Comparison of ENCODE assay signal across 1 cellular context in the genomic region with DNA sequence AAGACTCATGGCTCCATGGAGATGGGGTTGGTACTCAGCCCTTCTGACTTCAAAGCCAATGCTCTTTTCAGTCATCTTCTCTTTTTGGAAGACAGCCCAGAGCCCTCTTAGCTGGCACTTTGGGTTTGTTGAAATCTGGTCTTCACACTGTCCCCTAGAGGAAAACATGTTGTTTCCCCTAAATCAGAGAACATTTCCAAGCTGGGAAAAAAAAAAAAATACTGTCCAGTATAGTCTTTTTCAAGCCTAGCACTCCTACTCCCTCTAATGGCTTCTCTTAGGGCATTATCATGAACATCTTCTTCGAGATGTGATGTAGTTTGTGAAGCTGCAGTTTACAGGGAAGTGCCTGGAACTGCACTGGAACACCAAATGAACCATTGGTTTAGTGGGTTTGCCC.
TF ChIP-seq lines count a peak whose summit lies in the region.

No MANE protein-coding gene starts in this region.

TF ChIP-seq in GM23338, 12 proteins besides CTCF, POLR2A, EP300 and RAD21 (continued from another document):
- TF ChIP-seq, protein P1, sequence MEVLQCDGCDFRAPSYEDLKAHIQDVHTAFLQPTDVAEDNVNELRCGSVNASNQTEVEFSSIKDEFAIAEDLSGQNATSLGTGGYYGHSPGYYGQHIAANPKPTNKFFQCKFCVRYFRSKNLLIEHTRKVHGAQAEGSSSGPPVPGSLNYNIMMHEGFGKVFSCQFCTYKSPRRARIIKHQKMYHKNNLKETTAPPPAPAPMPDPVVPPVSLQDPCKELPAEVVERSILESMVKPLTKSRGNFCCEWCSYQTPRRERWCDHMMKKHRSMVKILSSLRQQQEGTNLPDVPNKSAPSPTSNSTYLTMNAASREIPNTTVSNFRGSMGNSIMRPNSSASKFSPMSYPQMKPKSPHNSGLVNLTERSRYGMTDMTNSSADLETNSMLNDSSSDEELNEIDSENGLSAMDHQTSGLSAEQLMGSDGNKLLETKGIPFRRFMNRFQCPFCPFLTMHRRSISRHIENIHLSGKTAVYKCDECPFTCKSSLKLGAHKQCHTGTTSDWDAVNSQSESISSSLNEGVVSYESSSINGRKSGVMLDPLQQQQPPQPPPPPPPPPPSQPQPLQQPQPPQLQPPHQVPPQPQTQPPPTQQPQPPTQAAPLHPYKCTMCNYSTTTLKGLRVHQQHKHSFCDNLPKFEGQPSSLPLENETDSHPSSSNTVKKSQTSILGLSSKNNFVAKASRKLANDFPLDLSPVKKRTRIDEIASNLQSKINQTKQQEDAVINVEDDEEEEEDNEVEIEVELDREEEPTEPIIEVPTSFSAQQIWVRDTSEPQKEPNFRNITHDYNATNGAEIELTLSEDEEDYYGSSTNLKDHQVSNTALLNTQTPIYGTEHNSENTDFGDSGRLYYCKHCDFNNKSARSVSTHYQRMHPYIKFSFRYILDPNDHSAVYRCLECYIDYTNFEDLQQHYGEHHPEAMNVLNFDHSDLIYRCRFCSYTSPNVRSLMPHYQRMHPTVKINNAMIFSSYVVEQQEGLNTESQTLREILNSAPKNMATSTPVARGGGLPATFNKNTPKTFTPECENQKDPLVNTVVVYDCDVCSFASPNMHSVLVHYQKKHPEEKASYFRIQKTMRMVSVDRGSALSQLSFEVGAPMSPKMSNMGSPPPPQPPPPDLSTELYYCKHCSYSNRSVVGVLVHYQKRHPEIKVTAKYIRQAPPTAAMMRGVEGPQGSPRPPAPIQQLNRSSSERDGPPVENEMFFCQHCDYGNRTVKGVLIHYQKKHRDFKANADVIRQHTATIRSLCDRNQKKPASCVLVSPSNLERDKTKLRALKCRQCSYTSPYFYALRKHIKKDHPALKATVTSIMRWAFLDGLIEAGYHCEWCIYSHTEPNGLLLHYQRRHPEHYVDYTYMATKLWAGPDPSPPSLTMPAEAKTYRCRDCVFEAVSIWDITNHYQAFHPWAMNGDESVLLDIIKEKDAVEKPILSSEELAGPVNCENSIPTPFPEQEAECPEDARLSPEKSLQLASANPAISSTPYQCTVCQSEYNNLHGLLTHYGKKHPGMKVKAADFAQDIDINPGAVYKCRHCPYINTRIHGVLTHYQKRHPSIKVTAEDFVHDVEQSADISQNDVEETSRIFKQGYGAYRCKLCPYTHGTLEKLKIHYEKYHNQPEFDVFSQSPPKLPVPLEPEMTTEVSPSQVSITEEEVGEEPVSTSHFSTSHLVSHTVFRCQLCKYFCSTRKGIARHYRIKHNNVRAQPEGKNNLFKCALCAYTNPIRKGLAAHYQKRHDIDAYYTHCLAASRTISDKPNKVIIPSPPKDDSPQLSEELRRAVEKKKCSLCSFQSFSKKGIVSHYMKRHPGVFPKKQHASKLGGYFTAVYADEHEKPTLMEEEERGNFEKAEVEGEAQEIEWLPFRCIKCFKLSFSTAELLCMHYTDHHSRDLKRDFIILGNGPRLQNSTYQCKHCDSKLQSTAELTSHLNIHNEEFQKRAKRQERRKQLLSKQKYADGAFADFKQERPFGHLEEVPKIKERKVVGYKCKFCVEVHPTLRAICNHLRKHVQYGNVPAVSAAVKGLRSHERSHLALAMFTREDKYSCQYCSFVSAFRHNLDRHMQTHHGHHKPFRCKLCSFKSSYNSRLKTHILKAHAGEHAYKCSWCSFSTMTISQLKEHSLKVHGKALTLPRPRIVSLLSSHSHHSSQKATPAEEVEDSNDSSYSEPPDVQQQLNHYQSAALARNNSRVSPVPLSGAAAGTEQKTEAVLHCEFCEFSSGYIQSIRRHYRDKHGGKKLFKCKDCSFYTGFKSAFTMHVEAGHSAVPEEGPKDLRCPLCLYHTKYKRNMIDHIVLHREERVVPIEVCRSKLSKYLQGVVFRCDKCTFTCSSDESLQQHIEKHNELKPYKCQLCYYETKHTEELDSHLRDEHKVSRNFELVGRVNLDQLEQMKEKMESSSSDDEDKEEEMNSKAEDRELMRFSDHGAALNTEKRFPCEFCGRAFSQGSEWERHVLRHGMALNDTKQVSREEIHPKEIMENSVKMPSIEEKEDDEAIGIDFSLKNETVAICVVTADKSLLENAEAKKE (CRISPR knock-in tag; IDR thresholded peaks at IDR 0.05), result no peak
- no peak for TF ChIP-seq EZH2 (IDR thresholded peaks at IDR 0.05; ENCODE audit: low read depth, unreplicated experiment)
- TF ChIP-seq, protein P2, sequence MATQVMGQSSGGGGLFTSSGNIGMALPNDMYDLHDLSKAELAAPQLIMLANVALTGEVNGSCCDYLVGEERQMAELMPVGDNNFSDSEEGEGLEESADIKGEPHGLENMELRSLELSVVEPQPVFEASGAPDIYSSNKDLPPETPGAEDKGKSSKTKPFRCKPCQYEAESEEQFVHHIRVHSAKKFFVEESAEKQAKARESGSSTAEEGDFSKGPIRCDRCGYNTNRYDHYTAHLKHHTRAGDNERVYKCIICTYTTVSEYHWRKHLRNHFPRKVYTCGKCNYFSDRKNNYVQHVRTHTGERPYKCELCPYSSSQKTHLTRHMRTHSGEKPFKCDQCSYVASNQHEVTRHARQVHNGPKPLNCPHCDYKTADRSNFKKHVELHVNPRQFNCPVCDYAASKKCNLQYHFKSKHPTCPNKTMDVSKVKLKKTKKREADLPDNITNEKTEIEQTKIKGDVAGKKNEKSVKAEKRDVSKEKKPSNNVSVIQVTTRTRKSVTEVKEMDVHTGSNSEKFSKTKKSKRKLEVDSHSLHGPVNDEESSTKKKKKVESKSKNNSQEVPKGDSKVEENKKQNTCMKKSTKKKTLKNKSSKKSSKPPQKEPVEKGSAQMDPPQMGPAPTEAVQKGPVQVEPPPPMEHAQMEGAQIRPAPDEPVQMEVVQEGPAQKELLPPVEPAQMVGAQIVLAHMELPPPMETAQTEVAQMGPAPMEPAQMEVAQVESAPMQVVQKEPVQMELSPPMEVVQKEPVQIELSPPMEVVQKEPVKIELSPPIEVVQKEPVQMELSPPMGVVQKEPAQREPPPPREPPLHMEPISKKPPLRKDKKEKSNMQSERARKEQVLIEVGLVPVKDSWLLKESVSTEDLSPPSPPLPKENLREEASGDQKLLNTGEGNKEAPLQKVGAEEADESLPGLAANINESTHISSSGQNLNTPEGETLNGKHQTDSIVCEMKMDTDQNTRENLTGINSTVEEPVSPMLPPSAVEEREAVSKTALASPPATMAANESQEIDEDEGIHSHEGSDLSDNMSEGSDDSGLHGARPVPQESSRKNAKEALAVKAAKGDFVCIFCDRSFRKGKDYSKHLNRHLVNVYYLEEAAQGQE (IDR thresholded peaks at IDR 0.05; ENCODE audit: unreplicated experiment), result no peak
- TF ChIP-seq STAT1 (IDR thresholded peaks at IDR 0.05; ENCODE audit: unreplicated experiment), result no peak
- TF ChIP-seq ZNF331 (CRISPR knock-in tag; IDR thresholded peaks at IDR 0.05; ENCODE audit: low read depth), result no peak
- no peak for TF ChIP-seq JUNB (IDR thresholded peaks at IDR 0.05; ENCODE audit: unreplicated experiment)
